ENCODE assay signal across 8 cellular contexts in genomic region chr19:21482863-21483276, GRCh38. TPM values are rescaled to one million over a fixed set of nuclear protein-coding genes. Genes with fewer than 3 reads are reported as not detected.
DNase-seq lines count a peak whose midpoint lies in the region; ATAC-seq and TF ChIP-seq lines count a peak whose summit lies in the region.

No MANE protein-coding gene starts in this region.

- peaks cover 2% of the 10 kb centered on the region for H3K36me3 Mint-ChIP-seq in activated T-helper 1 cell treated with anti-CD3 and anti-CD28 coated beads, Interleukin-12 subunit alpha, Interleukin-12 subunit beta, Interleukin-2, Interleukin-4 antibody, amounts not matched to agents 30 ng/mL and 10 ng/mL and 1 ng/mL, durations not matched to agents 14 hours and 24 hours and 36 hours (ENCODE audit: low read depth)
- H3K36me3 Mint-ChIP-seq in glutamatergic neuron (ENCODE audit: unreplicated experiment), result peaks cover 9% of the 10 kb centered on the region

- no peaks in the 10 kb centered on the region for H3K4me1 Mint-ChIP-seq in activated T-helper 1 cell treated with anti-CD3 and anti-CD28 coated beads, Interleukin-12 subunit alpha, Interleukin-12 subunit beta, Interleukin-2, Interleukin-4 antibody, amounts not matched to agents 30 ng/mL and 10 ng/mL and 1 ng/mL, durations not matched to agents 14 hours and 24 hours and 36 hours (ENCODE audit: low read depth)
- peaks cover 4% of the 10 kb centered on the region for H3K4me1 Mint-ChIP-seq in glutamatergic neuron (ENCODE audit: low read depth, unreplicated experiment)

- H3K79me2 ChIP-seq in OCI-LY3 (ENCODE audit: low read length), result no peaks in the 10 kb centered on the region

- H3K4me3 Mint-ChIP-seq in activated T-helper 1 cell treated with anti-CD3 and anti-CD28 coated beads, Interleukin-12 subunit alpha, Interleukin-12 subunit beta, Interleukin-2, Interleukin-4 antibody, amounts not matched to agents 30 ng/mL and 10 ng/mL and 1 ng/mL, durations not matched to agents 14 hours and 24 hours and 36 hours, result no peak overlapping the region
- H3K4me3 Mint-ChIP-seq in glutamatergic neuron (ENCODE audit: unreplicated experiment), result peak overlapping the region; percentile 34

- peaks cover 2% of the 10 kb centered on the region for H3K36me3 ChIP-seq in OCI-LY3 (replicated peaks; ENCODE audit: low read depth, low read length)

- H3K9ac ChIP-seq in OCI-LY3 (ENCODE audit: low read length), result peak overlapping the region; percentile 64

- no peaks in the 10 kb centered on the region for H3K9me3 ChIP-seq in OCI-LY3 (ENCODE audit: insufficient read depth, low read length)

- peak overlapping the region; percentile 83 for H3K4me3 ChIP-seq in OCI-LY3 (ENCODE audit: low read length)

- intact Hi-C loops in activated T-helper 1 cell treated with anti-CD3 and anti-CD28 coated beads, Interleukin-12 subunit alpha, Interleukin-12 subunit beta, Interleukin-2, Interleukin-4 antibody, amounts not matched to agents 30 ng/mL and 10 ng/mL and 1 ng/mL, durations not matched to agents 14 hours and 24 hours and 36 hours (cut with micrococcal nuclease), result loop anchor here (5.0 kb wide), 1 partner anchor 281 kb away; no protein-coding TSS in a partner anchor
- intact Hi-C loops in sciatic nerve (cut with DNase I), result no loop called here

- TF ChIP-seq CTCF in OCI-LY3 (IDR thresholded peaks at IDR 0.05; ENCODE audit: low read depth, low read length) (peak; percentile 88), glutamatergic neuron (IDR thresholded peaks at IDR 0.05; ENCODE audit: partially characterized antibody, unreplicated experiment) (peak; percentile 90)

- H3K4me1 ChIP-seq in OCI-LY3 (ENCODE audit: low read length), result no peaks in the 10 kb centered on the region

- ATAC-seq in sciatic nerve (peak; percentile 77), HG03159 (IDR thresholded peaks at IDR 0.05; ENCODE audit: unreplicated experiment) (no peak), GM18498 (IDR thresholded peaks at IDR 0.05; ENCODE audit: unreplicated experiment) (no peak), HG03469 (IDR thresholded peaks at IDR 0.05; ENCODE audit: unreplicated experiment) (no peak)

- DNase-seq in GDM1 (lab: John Stamatoyannopoulos, UW), result peak; percentile 35
- peak; percentile 23 for DNase-seq in activated T-helper 1 cell treated with anti-CD3 and anti-CD28 coated beads, Interleukin-12 subunit alpha, Interleukin-12 subunit beta, Interleukin-2, Interleukin-4 antibody, amounts not matched to agents 30 ng/mL and 10 ng/mL and 1 ng/mL, durations not matched to agents 14 hours and 24 hours and 36 hours (ENCODE audit: low spot score)
- peak; percentile 68 for DNase-seq in glutamatergic neuron
- peak; percentile 58 for DNase-seq in sciatic nerve (ENCODE audit: low spot score)

- no peaks in the 10 kb centered on the region for H4K20me1 ChIP-seq in OCI-LY3 (ENCODE audit: insufficient read depth, low read length)

- H3K27me3 Mint-ChIP-seq in activated T-helper 1 cell treated with anti-CD3 and anti-CD28 coated beads, Interleukin-12 subunit alpha, Interleukin-12 subunit beta, Interleukin-2, Interleukin-4 antibody, amounts not matched to agents 30 ng/mL and 10 ng/mL and 1 ng/mL, durations not matched to agents 14 hours and 24 hours and 36 hours (ENCODE audit: insufficient read depth), result no peaks in the 10 kb centered on the region
- H3K27me3 Mint-ChIP-seq in glutamatergic neuron (ENCODE audit: unreplicated experiment), result peaks cover 4% of the 10 kb centered on the region

- no peak overlapping the region for H3K27ac ChIP-seq in OCI-LY3 (ENCODE audit: low read length)

- H3K27ac Mint-ChIP-seq in activated T-helper 1 cell treated with anti-CD3 and anti-CD28 coated beads, Interleukin-12 subunit alpha, Interleukin-12 subunit beta, Interleukin-2, Interleukin-4 antibody, amounts not matched to agents 30 ng/mL and 10 ng/mL and 1 ng/mL, durations not matched to agents 14 hours and 24 hours and 36 hours, result no peak overlapping the region
- peak overlapping the region; percentile 2 for H3K27ac Mint-ChIP-seq in glutamatergic neuron (ENCODE audit: unreplicated experiment)

- H2AFZ ChIP-seq in OCI-LY3 (ENCODE audit: low read depth, low read length), result peak overlapping the region; percentile 42

- peak overlapping the region; percentile 68 for H3K4me2 ChIP-seq in OCI-LY3 (ENCODE audit: low read length)

- no peaks in the 10 kb centered on the region for H3K27me3 ChIP-seq in OCI-LY3 (ENCODE audit: low read depth, low read length)

- H3K9me3 Mint-ChIP-seq in activated T-helper 1 cell treated with anti-CD3 and anti-CD28 coated beads, Interleukin-12 subunit alpha, Interleukin-12 subunit beta, Interleukin-2, Interleukin-4 antibody, amounts not matched to agents 30 ng/mL and 10 ng/mL and 1 ng/mL, durations not matched to agents 14 hours and 24 hours and 36 hours, result peaks cover 45% of the 10 kb centered on the region
- peaks cover 16% of the 10 kb centered on the region for H3K9me3 Mint-ChIP-seq in glutamatergic neuron (ENCODE audit: unreplicated experiment)

RNA-seq across cellular contexts. Expression of gene ZNF429, which starts 22.5 kb away (rescaled TPM):
- 2.6 and 3.2 TPM in 2 replicates for total RNA-seq in activated T-helper 1 cell treated with anti-CD3 and anti-CD28 coated beads, Interleukin-12 subunit alpha, Interleukin-12 subunit beta, Interleukin-2, Interleukin-4 antibody, amounts not matched to agents 30 ng/mL and 10 ng/mL and 1 ng/mL, durations not matched to agents 14 hours and 24 hours and 36 hours
- total RNA-seq in glutamatergic neuron (ENCODE audit: unreplicated experiment) (29.8 TPM), sciatic nerve (14.4 TPM)
